11 cellular contexts compared by ENCODE assay signal in the genomic region with DNA sequence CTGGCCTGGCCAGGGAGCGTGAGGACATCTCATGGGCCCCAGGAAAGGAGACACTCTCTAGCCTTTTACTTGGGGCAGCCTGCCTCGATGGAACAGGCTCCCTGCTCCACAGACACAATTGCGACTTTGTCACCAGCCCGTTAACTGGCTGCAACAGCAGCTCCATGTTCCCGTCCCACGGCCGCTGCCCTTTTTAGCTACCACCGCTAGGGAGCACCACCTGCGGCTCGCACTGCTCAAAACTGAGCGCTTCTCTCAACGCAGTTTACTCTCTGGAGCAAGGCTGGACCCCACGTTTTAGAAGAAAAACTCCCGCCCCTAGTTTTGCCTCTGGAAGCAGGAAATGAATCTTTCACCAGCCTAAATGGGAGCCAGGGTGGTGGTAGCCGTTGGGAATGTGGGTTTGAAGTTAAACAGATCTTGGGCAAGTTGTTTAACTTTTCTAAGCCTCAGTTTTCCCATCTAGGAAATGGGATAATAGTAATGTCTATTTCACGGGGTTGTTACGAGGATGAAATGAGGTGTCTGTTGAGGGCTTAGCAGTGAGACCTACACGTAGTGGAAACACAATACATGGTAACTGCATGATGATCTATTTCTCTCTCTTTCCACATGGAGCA. TPM values are rescaled to one million over a fixed set of nuclear protein-coding genes. Genes with fewer than 3 reads are reported as not detected.
DNase-seq lines count a peak whose midpoint lies in the region; ATAC-seq and TF ChIP-seq lines count a peak whose summit lies in the region.
"Had no signal": no experiment of that assay in that cellular context is flagged by ENCODE, and none has a peak within 500 bp of the region (broad histone marks: within the 10 kb centered on the region; RNA-seq: fewer than 3 reads in every experiment).

No MANE protein-coding gene starts in this region.

- peak; percentile 29 for DNase-seq in activated naive CD4-positive, alpha-beta T cell treated with anti-CD3 and anti-CD28 coated beads for 36 hours
- no peak for DNase-seq in activated naive CD4-positive, alpha-beta T cell treated with anti-CD3 and anti-CD28 coated beads, Interleukin-2, amount 50 U/mL, for 16 hours
- DNase-seq in Panc1 (ENCODE audit: low read depth, low spot score) (no peak), germinal center (ENCODE audit: low spot score) (peak; percentile 19), dermis blood vessel endothelial cell (no peak), MCF 10A (ENCODE audit: unreplicated experiment) (no peak)
- DNase-seq in stimulated activated naive B cell treated with anti-CD40 and anti-IgM and Interleukin-4, amounts not matched to agents 10 μg/mL and 1 μg/mL and 100 μg/mL, for 72 hours = no peak
- DNase-seq: effector memory CD8-positive, alpha-beta T cell; NCI-H526 treated with DMSO at 0.1 percent for 48 hours had no signal

- no peak overlapping the region for H3K27ac ChIP-seq in Panc1 (ENCODE audit: low read length)

- peak; percentile 66; the same call in 1 of the 2 replicates for TF ChIP-seq CTCF in Panc1 (IDR thresholded peaks at IDR 0.05)
- no peak for TF ChIP-seq CTCF in MCF 10A (IDR thresholded peaks at IDR 0.05; ENCODE audit: unreplicated experiment)

- no peaks in the 10 kb centered on the region for H3K27me3 ChIP-seq in Panc1 (ENCODE audit: control insufficient read depth, insufficient read depth, low read length)

- no peak overlapping the region for H3K4me3 Mint-ChIP-seq in activated naive CD4-positive, alpha-beta T cell treated with anti-CD3 and anti-CD28 coated beads for 36 hours
- no peak overlapping the region for H3K4me3 Mint-ChIP-seq in stimulated activated naive B cell treated with anti-CD40 and anti-IgM and Interleukin-4, amounts not matched to agents 10 μg/mL and 1 μg/mL and 100 μg/mL, for 72 hours
- no peak overlapping the region for H3K4me3 Mint-ChIP-seq in MCF 10A (ENCODE audit: unreplicated experiment)
- H3K4me3 Mint-ChIP-seq: CD4-positive, CD25-positive, alpha-beta regulatory T cell; effector memory CD8-positive, alpha-beta T cell had no signal

- H3K27ac Mint-ChIP-seq in activated naive CD4-positive, alpha-beta T cell treated with anti-CD3 and anti-CD28 coated beads for 36 hours = no peak overlapping the region
- H3K27ac Mint-ChIP-seq in stimulated activated naive B cell treated with anti-CD40 and anti-IgM and Interleukin-4, amounts not matched to agents 10 μg/mL and 1 μg/mL and 100 μg/mL, for 72 hours = no peak overlapping the region
- no peak overlapping the region for H3K27ac Mint-ChIP-seq in MCF 10A (ENCODE audit: low read depth, unreplicated experiment)
- H3K27ac Mint-ChIP-seq: effector memory CD8-positive, alpha-beta T cell had no signal

- no TSS peak for BruUV-seq in Panc1 (replicated peaks; lab: Mats Ljungman, UMichigan)
- BruUV-seq in MCF 10A (replicated peaks; lab: Mats Ljungman, UMichigan) = no TSS peak

- H3K9me3 Mint-ChIP-seq in activated naive CD4-positive, alpha-beta T cell treated with anti-CD3 and anti-CD28 coated beads for 36 hours = peaks cover 2% of the 10 kb centered on the region
- peaks cover 5 to 8% of the 10 kb centered on the region in 2 donors for H3K9me3 Mint-ChIP-seq in stimulated activated naive B cell treated with anti-CD40 and anti-IgM and Interleukin-4, amounts not matched to agents 10 μg/mL and 1 μg/mL and 100 μg/mL, for 72 hours
- H3K9me3 Mint-ChIP-seq in MCF 10A (ENCODE audit: unreplicated experiment) = peaks cover 9% of the 10 kb centered on the region

- intact Hi-C loops in activated naive CD4-positive, alpha-beta T cell treated with anti-CD3 and anti-CD28 coated beads for 36 hours (cut with micrococcal nuclease) = no loop called here
- intact Hi-C loops in Panc1 (cut with micrococcal nuclease; ENCODE audit: unreplicated experiment) (no loop called here), MCF 10A (cut with micrococcal nuclease) (no loop called here)

- H3K36me3 Mint-ChIP-seq in activated naive CD4-positive, alpha-beta T cell treated with anti-CD3 and anti-CD28 coated beads for 36 hours (ENCODE audit: low read depth) = no peaks in the 10 kb centered on the region
- H3K36me3 Mint-ChIP-seq in stimulated activated naive B cell treated with anti-CD40 and anti-IgM and Interleukin-4, amounts not matched to agents 10 μg/mL and 1 μg/mL and 100 μg/mL, for 72 hours = peaks cover 0 to 3% of the 10 kb centered on the region in 2 donors
- no peaks in the 10 kb centered on the region for H3K36me3 Mint-ChIP-seq in MCF 10A (ENCODE audit: insufficient read depth, unreplicated experiment)
- H3K36me3 Mint-ChIP-seq: CD4-positive, CD25-positive, alpha-beta regulatory T cell had no signal

- H3K4me1 ChIP-seq in Panc1 (ENCODE audit: control insufficient read depth, insufficient read depth, low read length) = no peaks in the 10 kb centered on the region

- POLR2A ChIA-PET in Panc1 (lab: Charles Lee) = no interaction called here
- POLR2A ChIA-PET in MCF 10A (lab: Yijun Ruan, JAX) = no interaction called here

- ATAC-seq in Panc1 (no peak; the same call in 1 of the 2 replicates), GM18909 (IDR thresholded peaks at IDR 0.05; ENCODE audit: poor library complexity, unreplicated experiment) (no peak)
- ATAC-seq in stimulated activated naive B cell treated with anti-CD40 and anti-IgM and Interleukin-4, amounts not matched to agents 10 μg/mL and 1 μg/mL and 100 μg/mL, for 72 hours (replicated peaks) = peak; percentile 39 to 58
- ATAC-seq: effector memory CD8-positive, alpha-beta T cell had no signal

- no peaks in the 10 kb centered on the region for H3K36me3 ChIP-seq in Panc1 (ENCODE audit: control insufficient read depth, insufficient read depth, low read length)

- no peaks in the 10 kb centered on the region for H3K4me1 Mint-ChIP-seq in activated naive CD4-positive, alpha-beta T cell treated with anti-CD3 and anti-CD28 coated beads for 36 hours (ENCODE audit: low read depth)
- peaks cover 6 to 9% of the 10 kb centered on the region in 2 donors for H3K4me1 Mint-ChIP-seq in stimulated activated naive B cell treated with anti-CD40 and anti-IgM and Interleukin-4, amounts not matched to agents 10 μg/mL and 1 μg/mL and 100 μg/mL, for 72 hours
- H3K4me1 Mint-ChIP-seq in MCF 10A (ENCODE audit: insufficient read depth, unreplicated experiment) = no peaks in the 10 kb centered on the region
- H3K4me1 Mint-ChIP-seq: CD4-positive, CD25-positive, alpha-beta regulatory T cell had no signal

- H3K4me3 ChIP-seq in Panc1 (ENCODE audit: low read depth in 2 of 2, low read length in 2 of 2) = no peak overlapping the region

- in situ Hi-C loops in Panc1 (cut with HindIII; ENCODE audit: low pct_unique_long_range_greater_than_20kb, low sequenced_read_pairs) = no loop called here

- H3K27me3 Mint-ChIP-seq in activated naive CD4-positive, alpha-beta T cell treated with anti-CD3 and anti-CD28 coated beads for 36 hours (ENCODE audit: low read depth) = peaks cover 34% of the 10 kb centered on the region
- peaks cover 48 to 83% of the 10 kb centered on the region in 2 donors for H3K27me3 Mint-ChIP-seq in stimulated activated naive B cell treated with anti-CD40 and anti-IgM and Interleukin-4, amounts not matched to agents 10 μg/mL and 1 μg/mL and 100 μg/mL, for 72 hours
- H3K27me3 Mint-ChIP-seq in MCF 10A (ENCODE audit: insufficient read depth, unreplicated experiment) = peaks cover 28% of the 10 kb centered on the region

- no peaks in the 10 kb centered on the region for H3K9me3 ChIP-seq in Panc1 (ENCODE audit: control insufficient read depth, insufficient read depth, low read depth, low read length)

- CTCF ChIA-PET in activated naive CD4-positive, alpha-beta T cell treated with anti-CD3 and anti-CD28 coated beads for 36 hours (lab: Charles Lee) = interaction anchor here (0.6 kb wide), 1 partner anchor 451 kb away, joined by 3 read pairs; no protein-coding TSS in a partner anchor
- CTCF ChIA-PET in Panc1 (lab: Charles Lee) = no interaction called here
- CTCF ChIA-PET in MCF 10A (lab: Yijun Ruan, JAX) = interaction anchor here (0.6 kb wide), 2 partner anchors 23 to 958 kb away, joined by 3 to 5 read pairs; no protein-coding TSS in a partner anchor

RNA-seq across cellular contexts. Expression of gene LRRC38, which starts 3.5 kb away (rescaled TPM):
- total RNA-seq in activated naive CD4-positive, alpha-beta T cell treated with anti-CD3 and anti-CD28 coated beads for 36 hours = not detected
- total RNA-seq in Panc1 (2021; ENCODE audit: unreplicated experiment) (not detected), dermis blood vessel endothelial cell (0.09 and 0.17 TPM in 2 replicates), MCF 10A (2022) (not detected in 2 replicates)
- not detected for polyA plus RNA-seq in Panc1 (2012; ENCODE audit: insufficient read length)
- total RNA-seq: CD4-positive, CD25-positive, alpha-beta regulatory T cell had no signal
- polyA plus RNA-seq: CD4-positive, CD25-positive, alpha-beta regulatory T cell had no signal

Comparison
In these comparisons a context has a peak if more than half of its experiments do, and no peak if none do; other contexts are left out.
1. DNase-seq: peak in activated naive CD4-positive, alpha-beta T cell treated with anti-CD3 and anti-CD28 coated beads for 36 hours (single experiment) and germinal center (single experiment); none in activated naive CD4-positive, alpha-beta T cell treated with anti-CD3 and anti-CD28 coated beads, Interleukin-2, amount 50 U/mL, for 16 hours (single experiment), Panc1 (single experiment), stimulated activated naive B cell treated with anti-CD40 and anti-IgM and Interleukin-4, amounts not matched to agents 10 μg/mL and 1 μg/mL and 100 μg/mL, for 72 hours (single experiment), dermis blood vessel endothelial cell (single experiment) and MCF 10A (single experiment).
2. ATAC-seq: peak in stimulated activated naive B cell treated with anti-CD40 and anti-IgM and Interleukin-4, amounts not matched to agents 10 μg/mL and 1 μg/mL and 100 μg/mL, for 72 hours (2 of 2); none in Panc1 (single experiment) and GM18909 (single experiment).